8 cellular contexts compared by ENCODE assay signal in genomic region chr10:58334817-58335305, GRCh38. TPM values are rescaled to one million over a fixed set of nuclear protein-coding genes. Genes with fewer than 3 reads are reported as not detected.
DNase-seq lines count a peak whose midpoint lies in the region; ATAC-seq and TF ChIP-seq lines count a peak whose summit lies in the region.

TSS of gene UBE2D1 (plus strand) at chr10:58335006. CDS start at chr10:58335202, 196 bp downstream.

- H3K4me3 ChIP-seq in GM08714 (ENCODE audit: low read length) = peak within 1 kb of the TSS; percentile 81
- H3K4me3 ChIP-seq in HAP-1 = peak within 1 kb of the TSS; percentile 81
- H3K4me3 ChIP-seq in MM.1S (ENCODE audit: low read length) = peak within 1 kb of the TSS; percentile 84
- peak within 1 kb of the TSS; percentile 75 for H3K4me3 ChIP-seq in SU-DHL-6 (ENCODE audit: insufficient read depth, low read length, poor library complexity, severe bottlenecking)
- peak within 1 kb of the TSS; percentile 85 for H3K4me3 ChIP-seq in parathyroid adenoma (ENCODE audit: low read depth, low read length)
- H3K4me3 ChIP-seq in tibial nerve = peak within 1 kb of the TSS; percentile 75 to 95 (median 84)

- H3K27ac Mint-ChIP-seq in activated naive CD8-positive, alpha-beta T cell treated with anti-CD3 and anti-CD28 coated beads, Interleukin-2, amount 10 ng/mL, durations not matched to agents 7 days and 5 days = peak within 1 kb of the TSS; percentile 71

- TF ChIP-seq CTCF in MM.1S (IDR thresholded peaks at IDR 0.05; ENCODE audit: low read length) (no peak; the same call in 1 of the 2 replicates), SU-DHL-6 (IDR thresholded peaks at IDR 0.05; ENCODE audit: insufficient read depth, low read length, poor library complexity, severe bottlenecking) (no peak), parathyroid adenoma (IDR thresholded peaks at IDR 0.05) (peak; percentile 8), tibial nerve (IDR thresholded peaks at IDR 0.05) (peak in 2 of 5 experiments; percentile 16 to 27)

- POLR2A ChIA-PET in activated naive CD8-positive, alpha-beta T cell treated with anti-CD3 and anti-CD28 coated beads, Interleukin-2, amount 10 ng/mL, durations not matched to agents 7 days and 5 days (lab: Charles Lee) = interaction anchor here (0.7 to 2.1 kb wide), 6 partner anchors 18 to 142 kb away, joined by 3 to 17 read pairs (median 4); partner anchors contain the start of genes CISD1, IPMK and TFAM

- peaks cover 16% of the 10 kb centered on the region for H3K4me1 ChIP-seq in HAP-1
- peaks cover 10% of the 10 kb centered on the region; the same call in 1 of the 2 replicates for H3K4me1 ChIP-seq in MM.1S (ENCODE audit: low read length)
- no peaks in the 10 kb centered on the region for H3K4me1 ChIP-seq in parathyroid adenoma
- H3K4me1 ChIP-seq in tibial nerve = peaks cover 0 to 32% (median 9%) of the 10 kb centered on the region in 4 donors

- TF ChIP-seq POLR2A in tibial nerve (IDR thresholded peaks at IDR 0.05) = peak; percentile 74 to 84

- no peak within 1 kb of the TSS; the same call in 1 of the 2 replicates for H3K27ac ChIP-seq in MM.1S (ENCODE audit: low read length)
- H3K27ac ChIP-seq in SU-DHL-6 (ENCODE audit: low read depth, low read length) = no peak within 1 kb of the TSS
- peak within 1 kb of the TSS; percentile 63 for H3K27ac ChIP-seq in parathyroid adenoma
- H3K27ac ChIP-seq in tibial nerve = peak within 1 kb of the TSS; percentile 62 to 88 (median 85)

- H2AFZ ChIP-seq in MM.1S (ENCODE audit: low read length) = peak within 1 kb of the TSS; percentile 81
- peak within 1 kb of the TSS; percentile 85 for H2AFZ ChIP-seq in SU-DHL-6 (ENCODE audit: low read depth, low read length, severe bottlenecking)
- H2AFZ ChIP-seq in parathyroid adenoma = peak within 1 kb of the TSS; percentile 90

- H3K9ac ChIP-seq in MM.1S (ENCODE audit: low read length) (peak within 1 kb of the TSS; percentile 69), SU-DHL-6 (ENCODE audit: low read length) (peak within 1 kb of the TSS; percentile 76), parathyroid adenoma (peak within 1 kb of the TSS; percentile 48)

- H3K9me3 ChIP-seq in HAP-1 (no peaks in the 10 kb centered on the region), MM.1S (replicated peaks; ENCODE audit: insufficient read depth, low read length) (no peaks in the 10 kb centered on the region), SU-DHL-6 (ENCODE audit: insufficient read depth, low read length) (no peaks in the 10 kb centered on the region), parathyroid adenoma (ENCODE audit: control insufficient read depth, low read length) (no peaks in the 10 kb centered on the region), tibial nerve (no peaks in the 10 kb centered on the region)

- peaks cover 9% of the 10 kb centered on the region for H3K27me3 Mint-ChIP-seq in activated naive CD8-positive, alpha-beta T cell treated with anti-CD3 and anti-CD28 coated beads, Interleukin-2, amount 10 ng/mL, durations not matched to agents 7 days and 5 days

- no peaks in the 10 kb centered on the region for H4K20me1 ChIP-seq in MM.1S (ENCODE audit: insufficient read depth, low read length)
- H4K20me1 ChIP-seq in SU-DHL-6 (ENCODE audit: low read depth, low read length) = 0 out of 2 replicates have a peak, but pooled peaks cover 4% of the 10 kb centered on the region

- no peaks in the 10 kb centered on the region for H3K9me3 Mint-ChIP-seq in activated naive CD8-positive, alpha-beta T cell treated with anti-CD3 and anti-CD28 coated beads, Interleukin-2, amount 10 ng/mL, durations not matched to agents 7 days and 5 days

- TF ChIP-seq EP300 in tibial nerve (IDR thresholded peaks at IDR 0.05) = peak in 1 of 2 donors; percentile 94

- H3K4me3 Mint-ChIP-seq in activated naive CD8-positive, alpha-beta T cell treated with anti-CD3 and anti-CD28 coated beads, Interleukin-2, amount 10 ng/mL, durations not matched to agents 7 days and 5 days = peak within 1 kb of the TSS; percentile 96

- H3K79me2 ChIP-seq in MM.1S (ENCODE audit: low read length) = peaks cover 43% of the 10 kb centered on the region
- H3K79me2 ChIP-seq in SU-DHL-6 (ENCODE audit: insufficient read depth, low read length) = no peaks in the 10 kb centered on the region
- peaks cover 24% of the 10 kb centered on the region for H3K79me2 ChIP-seq in parathyroid adenoma

- H3K27me3 ChIP-seq in HAP-1 (ENCODE audit: low read depth) (no peaks in the 10 kb centered on the region), MM.1S (replicated peaks; ENCODE audit: insufficient read depth, low read length) (no peaks in the 10 kb centered on the region), SU-DHL-6 (ENCODE audit: low read length) (no peaks in the 10 kb centered on the region), parathyroid adenoma (ENCODE audit: control insufficient read depth, insufficient read depth, low read length) (no peaks in the 10 kb centered on the region), tibial nerve (no peaks in the 10 kb centered on the region)

- DNase-seq in HAP-1 (ENCODE audit: low spot score in 2 of 2) (peak; percentile 79 to 94), MM.1S (peak; percentile 87), Right ventricle myocardium superior (peak; percentile 96), tibial nerve (ENCODE audit: low spot score in 2 of 2) (peak; percentile 75 to 80)
- DNase-seq in activated naive CD8-positive, alpha-beta T cell treated with anti-CD3 and anti-CD28 coated beads, Interleukin-2, amount 10 ng/mL, durations not matched to agents 7 days and 5 days = peak; percentile 84

- H3K4me1 Mint-ChIP-seq in activated naive CD8-positive, alpha-beta T cell treated with anti-CD3 and anti-CD28 coated beads, Interleukin-2, amount 10 ng/mL, durations not matched to agents 7 days and 5 days = peaks cover 27% of the 10 kb centered on the region

- H3K36me3 Mint-ChIP-seq in activated naive CD8-positive, alpha-beta T cell treated with anti-CD3 and anti-CD28 coated beads, Interleukin-2, amount 10 ng/mL, durations not matched to agents 7 days and 5 days = peaks cover 6% of the 10 kb centered on the region

- no peaks in the 10 kb centered on the region for H3K9me2 ChIP-seq in MM.1S (replicated peaks; ENCODE audit: insufficient read depth, low read length)
- no peaks in the 10 kb centered on the region for H3K9me2 ChIP-seq in SU-DHL-6 (replicated peaks; ENCODE audit: insufficient read depth, low read length)

- in situ Hi-C loops in HAP-1 (cut with MboI; ENCODE audit: low sequenced_read_pairs) = no loop called here

- intact Hi-C loops in Right ventricle myocardium superior (cut with DNase I) = loop anchor here (5.0 kb wide), 1 partner anchor 52 kb away; the partner anchor contains the start of gene TFAM

- H3K36me3 ChIP-seq in HAP-1 (replicated peaks) (no peaks in the 10 kb centered on the region; the same call in 1 of the 2 replicates), MM.1S (replicated peaks; ENCODE audit: insufficient read depth, low read length) (no peaks in the 10 kb centered on the region), SU-DHL-6 (ENCODE audit: low read length) (no peaks in the 10 kb centered on the region), parathyroid adenoma (ENCODE audit: control insufficient read depth, insufficient read depth, low read length) (no peaks in the 10 kb centered on the region), tibial nerve (no peaks in the 10 kb centered on the region)

- ATAC-seq in activated naive CD8-positive, alpha-beta T cell treated with anti-CD3 and anti-CD28 coated beads, Interleukin-2, amount 10 ng/mL, durations not matched to agents 7 days and 5 days (ENCODE audit: low read depth) = peak; percentile 95
- ATAC-seq in Right ventricle myocardium superior (ENCODE audit: poor library complexity) = peak; percentile 98

- H3K4me2 ChIP-seq in MM.1S (ENCODE audit: low read depth, low read length) = peak within 1 kb of the TSS; percentile 88
- peak within 1 kb of the TSS; percentile 72 for H3K4me2 ChIP-seq in SU-DHL-6 (ENCODE audit: low read depth, low read length, poor library complexity, severe bottlenecking)
- peak within 1 kb of the TSS; percentile 88 for H3K4me2 ChIP-seq in parathyroid adenoma (ENCODE audit: low read length)

- H3F3A ChIP-seq in MM.1S (ENCODE audit: insufficient read depth, low read length) (no peaks in the 10 kb centered on the region), SU-DHL-6 (ENCODE audit: insufficient read depth) (no peaks in the 10 kb centered on the region)

- WGBS in tibial nerve, 2 donors = 0% methylated on average over 14 to 42 of the region's 49 CpGs

RNA-seq across cellular contexts. Expression of gene UBE2D1, which starts in this region (rescaled TPM):
- 10 to 100 TPM; 10.9 to 12.7 TPM for total RNA-seq in activated naive CD8-positive, alpha-beta T cell treated with anti-CD3 and anti-CD28 coated beads, Interleukin-2, amount 10 ng/mL, durations not matched to agents 7 days and 5 days
- total RNA-seq in Right ventricle myocardium superior (61.2 TPM), tibial nerve (10 to 100 TPM in 2 of 4 donors, 1 to 10 TPM in 2; 9.3 to 22.5 (median 12.9) TPM)

Comparison
In these comparisons a context has a peak if more than half of its experiments do, and no peak if none do; other contexts are left out.
1. H3K27ac ChIP-seq: peak in parathyroid adenoma (single experiment) and tibial nerve (4 of 4); none in MM.1S (single experiment) and SU-DHL-6 (single experiment).
2. Peak in every context shown above with its lines, with median percentiles within 50 percentile points of each other: H3K4me3 ChIP-seq, DNase-seq, H2AFZ ChIP-seq, H3K4me2 ChIP-seq and H3K9ac ChIP-seq.